In the genomic region with DNA sequence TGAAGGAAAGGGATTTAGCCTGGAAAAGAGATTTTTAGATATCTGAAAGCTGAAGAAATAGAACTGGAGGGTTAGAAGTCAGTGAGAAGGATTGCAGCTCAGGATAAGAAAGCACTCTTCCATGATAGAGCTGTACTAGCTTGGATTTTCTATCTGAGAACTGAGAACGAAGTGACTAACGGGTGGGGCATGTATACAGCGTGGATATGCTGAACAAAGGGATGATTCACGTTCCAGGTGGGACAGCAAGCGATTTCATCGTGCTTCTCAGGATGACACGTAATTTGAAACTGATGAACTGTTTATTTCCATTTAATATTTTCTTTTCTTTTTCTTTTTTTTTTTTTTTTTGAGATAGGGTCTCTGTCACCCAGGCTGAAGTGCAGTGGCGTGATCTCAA, we compare ENCODE assay signal across 10 cellular contexts. TPM values are rescaled to one million over a fixed set of nuclear protein-coding genes. Genes with fewer than 3 reads are reported as not detected.
DNase-seq lines count a peak whose midpoint lies in the region; FAIRE-seq and TF ChIP-seq lines count a peak whose summit lies in the region.
"Had no signal": no experiment of that assay in that cellular context is flagged by ENCODE, and none has a peak within 500 bp of the region (broad histone marks: within the 10 kb centered on the region; RNA-seq: fewer than 3 reads in every experiment).

No MANE protein-coding gene starts in this region.

- H2AFZ ChIP-seq in SU-DHL-6 (ENCODE audit: low read depth, low read length, severe bottlenecking) = no peak overlapping the region
- no peak overlapping the region for H2AFZ ChIP-seq in keratinocyte (ENCODE audit: control insufficient read depth, low read length)

- H3K27ac ChIP-seq in SU-DHL-6 (ENCODE audit: low read depth, low read length) (peak overlapping the region; percentile 98), keratinocyte (ENCODE audit: control insufficient read depth, insufficient read depth, low read length) (peak overlapping the region; percentile 36)

- dilution Hi-C loops in keratinocyte (cut with MboI; ENCODE audit: extremely low pct_ligation_motif_present, low sequenced_read_pairs) = no loop called here

- TF ChIP-seq CTCF in SU-DHL-6 (IDR thresholded peaks at IDR 0.05; ENCODE audit: insufficient read depth, low read length, poor library complexity, severe bottlenecking) (no peak), keratinocyte (optimal IDR thresholded peaks at IDR 0.05 in 1 of 3, IDR thresholded peaks at IDR 0.05 in 1 of 3, conservative IDR thresholded peaks at IDR 0.05 in 1 of 3; ENCODE audit: extremely low read depth in 1 of 3, insufficient read depth in 2 of 3, low read length in 3 of 3) (no peak)

- DNase-seq in activated CD4-positive, alpha-beta T cell treated with anti-CD3 and anti-CD28 coated beads for 48 hours = peak; percentile 51
- no peak for DNase-seq in activated CD4-positive, alpha-beta T cell treated with anti-CD3 and anti-CD28 coated beads for 4 hours
- DNase-seq in ELR (ENCODE audit: low read depth) = peak; percentile 85
- peak; percentile 40 for DNase-seq in keratinocyte (ENCODE audit: low read depth, low spot score)
- DNase-seq in SIG-M5 (lab: John Stamatoyannopoulos, UW) = no peak
- no peak for DNase-seq in Kasumi-1 (lab: John Stamatoyannopoulos, UW)
- DNase-seq in NCI-H1417 (lab: John Stamatoyannopoulos, UW) = no peak
- DNase-seq: right cardiac atrium, SK-N-SH had no signal

- no peaks in the 10 kb centered on the region for H3K9me3 ChIP-seq in SU-DHL-6 (ENCODE audit: insufficient read depth, low read length)
- H3K9me3 ChIP-seq in keratinocyte (ENCODE audit: control insufficient read depth, low read depth, low read length) = no peaks in the 10 kb centered on the region
- H3K9me3 ChIP-seq: SK-N-SH had no signal

- no peaks in the 10 kb centered on the region for H3K9me2 ChIP-seq in SU-DHL-6 (replicated peaks; ENCODE audit: insufficient read depth, low read length)
- H3K9me2 ChIP-seq: SK-N-SH had no signal

- H3K27me3 ChIP-seq in SU-DHL-6 (ENCODE audit: low read length) (no peaks in the 10 kb centered on the region), keratinocyte (ENCODE audit: control insufficient read depth, extremely low read depth, insufficient read depth, low read length) (no peaks in the 10 kb centered on the region)

- H3K4me2 ChIP-seq in SU-DHL-6 (ENCODE audit: low read depth, low read length, poor library complexity, severe bottlenecking) = peak overlapping the region; percentile 62
- peak overlapping the region; percentile 64 for H3K4me2 ChIP-seq in keratinocyte (ENCODE audit: control insufficient read depth, extremely low read depth, insufficient read depth, low read depth, low read length)
- H3K4me2 ChIP-seq: SK-N-SH had no signal

- H3K9me1 ChIP-seq in keratinocyte (ENCODE audit: control insufficient read depth, extremely low read depth, insufficient read depth, low read length) = no peaks in the 10 kb centered on the region

- H4K20me1 ChIP-seq in SU-DHL-6 (ENCODE audit: low read depth, low read length) (no peaks in the 10 kb centered on the region), keratinocyte (ENCODE audit: control insufficient read depth, extremely low read depth, insufficient read depth, low read length) (no peaks in the 10 kb centered on the region)

- peak overlapping the region; percentile 34; the same call in 1 of the 2 replicates for H3K9ac ChIP-seq in SU-DHL-6 (ENCODE audit: low read length)
- H3K9ac ChIP-seq in keratinocyte (ENCODE audit: control insufficient read depth, extremely low read depth, insufficient read depth, low read length) = no peak overlapping the region
- H3K9ac ChIP-seq: SK-N-SH had no signal

- peak overlapping the region; percentile 35 for H3K4me3 ChIP-seq in SU-DHL-6 (ENCODE audit: insufficient read depth, low read length, poor library complexity, severe bottlenecking)
- no peak overlapping the region for H3K4me3 ChIP-seq in keratinocyte (ENCODE audit: control insufficient read depth in 2 of 3, extremely low read depth in 1 of 3, insufficient read depth in 2 of 3, low read depth in 1 of 3, low read length in 3 of 3)

- H3K4me1 ChIP-seq in keratinocyte (ENCODE audit: control insufficient read depth, extremely low read depth, insufficient read depth, low read length) = peaks cover 12% of the 10 kb centered on the region

- H3K36me3 ChIP-seq in SU-DHL-6 (ENCODE audit: low read length) (no peaks in the 10 kb centered on the region), keratinocyte (ENCODE audit: control insufficient read depth in 2 of 2, extremely low read depth in 1 of 2, insufficient read depth in 2 of 2, low read length in 2 of 2) (no peaks in the 10 kb centered on the region)

- FAIRE-seq in keratinocyte (lab: Jason Lieb, UNC) = peak; percentile 91

- H3K79me2 ChIP-seq in SU-DHL-6 (ENCODE audit: insufficient read depth, low read length) = peaks cover 12% of the 10 kb centered on the region; the same call in 1 of the 2 replicates
- H3K79me2 ChIP-seq in keratinocyte (ENCODE audit: control insufficient read depth, insufficient read depth, low read length) = no peaks in the 10 kb centered on the region

- peaks cover 18% of the 10 kb centered on the region for H3F3A ChIP-seq in SU-DHL-6 (ENCODE audit: insufficient read depth)

RNA-seq across cellular contexts. Expression of a gene that starts 53.0 kb away (rescaled TPM):
- polyA plus RNA-seq in keratinocyte = 0.03 to 0.05 TPM (median 0.04 TPM) in 3 replicates
- not detected for polyA plus RNA-seq in keratinocyte (2011; ENCODE audit: low read depth)
- polyA plus RNA-seq in keratinocyte (2011; cell fraction: cytosol; rRNA removed) = 0.03 and 0.05 TPM in 2 replicates
- polyA plus RNA-seq in keratinocyte (2011; cell fraction: nucleus; rRNA removed) = 0.31 and 0.33 TPM in 2 replicates
- polyA plus RNA-seq in keratinocyte (2012; ENCODE audit: low replicate concordance) = not detected in 2 replicates
- polyA minus RNA-seq in keratinocyte = 0.16 TPM in 1 of 3 replicates, not detected in the others
- polyA minus RNA-seq in keratinocyte (2011; cell fraction: cytosol; rRNA and poly(A)+ RNA removed) = 0.96 TPM
- 0.32 and 0.62 TPM in 2 replicates for polyA minus RNA-seq in keratinocyte (2011; cell fraction: nucleus; rRNA and poly(A)+ RNA removed)

Comparison
In these comparisons a context has a peak if more than half of its experiments do, and no peak if none do; other contexts are left out.
1. DNase-seq: peak in activated CD4-positive, alpha-beta T cell treated with anti-CD3 and anti-CD28 coated beads for 48 hours (single experiment), ELR (single experiment) and keratinocyte (single experiment); none in activated CD4-positive, alpha-beta T cell treated with anti-CD3 and anti-CD28 coated beads for 4 hours (0 of 2), SIG-M5 (single experiment), Kasumi-1 (0 of 2) and NCI-H1417 (0 of 3).